In the genomic region with DNA sequence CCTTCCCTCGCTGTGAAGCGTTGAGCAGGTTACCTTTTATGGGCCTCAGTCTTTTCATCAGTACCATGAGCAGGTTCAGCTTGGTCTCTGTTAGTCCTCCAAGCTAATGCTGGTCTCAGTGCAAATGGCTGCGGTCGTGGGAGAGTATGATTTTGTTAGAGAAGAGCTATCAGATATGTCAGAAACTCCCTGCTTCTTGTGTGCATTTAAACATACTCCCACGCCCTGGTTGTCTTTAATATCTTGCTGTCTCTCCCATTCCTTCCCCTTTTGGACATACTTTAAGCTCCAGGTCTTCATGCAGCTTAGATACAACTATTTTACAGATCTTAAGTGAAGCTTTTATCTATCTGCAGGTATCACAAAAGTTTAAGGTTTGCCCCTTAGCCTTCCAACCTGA, we compare ENCODE assay signal across 27 cellular contexts.
"Had no signal": no experiment of that assay in that cellular context is flagged by ENCODE, and none has a peak within 500 bp of the region (broad histone marks: within the 10 kb centered on the region; RNA-seq: fewer than 3 reads in every experiment).

No MANE protein-coding gene starts in this region.

- H3K36me3 ChIP-seq: gastroesophageal sphincter, ovary, prostate gland, sigmoid colon, thyroid gland, upper lobe of left lung, vagina, WERI-Rb-1 had no signal

- H3K4me1 Mint-ChIP-seq: activated naive CD4-positive, alpha-beta T cell treated with anti-CD3 and anti-CD28 coated beads, Interleukin-2, amount 10 ng/mL, durations not matched to agents 7 days and 5 days had no signal

- H3K9me3 ChIP-seq: gastroesophageal sphincter, ovary, prostate gland, sigmoid colon, thyroid gland, upper lobe of left lung, vagina had no signal

- H3K4me3 Mint-ChIP-seq: activated naive CD4-positive, alpha-beta T cell treated with anti-CD3 and anti-CD28 coated beads, Interleukin-2, amount 10 ng/mL, durations not matched to agents 7 days and 5 days; activated T-helper 1 cell treated with anti-CD3 and anti-CD28 coated beads, Interleukin-12 subunit alpha, Interleukin-12 subunit beta, Interleukin-2, Interleukin-4 antibody, amounts not matched to agents 30 ng/mL and 10 ng/mL and 1 ng/mL, durations not matched to agents 14 hours and 24 hours and 36 hours; effector memory CD8-positive, alpha-beta T cell; naive thymus-derived CD4-positive, alpha-beta T cell; stimulated activated effector memory CD8-positive, alpha-beta T cell treated with anti-CD3 and anti-CD28 coated beads, Interleukin-12 subunit alpha, Interleukin-12 subunit beta, amount 100 ng/mL, for 72 hours; stimulated activated naive CD8-positive, alpha-beta T cell treated with anti-CD3 and anti-CD28 coated beads, Interleukin-15, amount 100 ng/mL, for 72 hours had no signal

- ATAC-seq: activated CD4-positive, CD25-positive, alpha-beta regulatory T cell treated with anti-CD3 and anti-CD28 coated beads, Interleukin-2, amount 50 U/mL, for 24 hours; effector memory CD8-positive, alpha-beta T cell; gastroesophageal sphincter; naive thymus-derived CD4-positive, alpha-beta T cell; stimulated activated naive CD8-positive, alpha-beta T cell treated with anti-CD3 and anti-CD28 coated beads, Interleukin-15, amount 100 ng/mL, for 72 hours had no signal

- H3K27ac Mint-ChIP-seq: activated naive CD4-positive, alpha-beta T cell treated with anti-CD3 and anti-CD28 coated beads, Interleukin-2, amount 10 ng/mL, durations not matched to agents 7 days and 5 days; activated T-helper 1 cell treated with anti-CD3 and anti-CD28 coated beads, Interleukin-12 subunit alpha, Interleukin-12 subunit beta, Interleukin-2, Interleukin-4 antibody, amounts not matched to agents 30 ng/mL and 10 ng/mL and 1 ng/mL, durations not matched to agents 14 hours and 24 hours and 36 hours; effector memory CD8-positive, alpha-beta T cell; naive thymus-derived CD4-positive, alpha-beta T cell; stimulated activated effector memory CD8-positive, alpha-beta T cell treated with anti-CD3 and anti-CD28 coated beads, Interleukin-12 subunit alpha, Interleukin-12 subunit beta, amount 100 ng/mL, for 72 hours; stimulated activated naive CD8-positive, alpha-beta T cell treated with anti-CD3 and anti-CD28 coated beads, Interleukin-15, amount 100 ng/mL, for 72 hours had no signal

- H3K36me3 Mint-ChIP-seq: activated naive CD4-positive, alpha-beta T cell treated with anti-CD3 and anti-CD28 coated beads, Interleukin-2, amount 10 ng/mL, durations not matched to agents 7 days and 5 days; naive thymus-derived CD4-positive, alpha-beta T cell; stimulated activated effector memory CD8-positive, alpha-beta T cell treated with anti-CD3 and anti-CD28 coated beads, Interleukin-12 subunit alpha, Interleukin-12 subunit beta, amount 100 ng/mL, for 72 hours had no signal

- H3K27me3 ChIP-seq: gastroesophageal sphincter, ovary, sigmoid colon, thyroid gland, upper lobe of left lung, vagina had no signal

- H3K9me3 Mint-ChIP-seq: activated naive CD4-positive, alpha-beta T cell treated with anti-CD3 and anti-CD28 coated beads, Interleukin-2, amount 10 ng/mL, durations not matched to agents 7 days and 5 days; effector memory CD8-positive, alpha-beta T cell had no signal

- H3K4me3 ChIP-seq: gastroesophageal sphincter, ovary, prostate gland, sigmoid colon, thyroid gland, upper lobe of left lung, vagina had no signal

- H3K4me1 ChIP-seq: gastroesophageal sphincter, prostate gland, sigmoid colon, thyroid gland, upper lobe of left lung, vagina had no signal

- DNase-seq: activated CD4-positive, alpha-beta T cell treated with anti-CD3 and anti-CD28 coated beads for 48 hours; activated CD4-positive, alpha-beta T cell treated with anti-CD3 and anti-CD28 coated beads, Interleukin-2, amount 50 U/mL, for 48 hours; activated CD8-positive, alpha-beta memory T cell treated with anti-CD3 and anti-CD28 coated beads for 24 hours; activated effector memory CD4-positive, alpha-beta T cell treated with anti-CD3 and anti-CD28 coated beads, Interleukin-2, amount 50 U/mL, for 16 hours; activated naive CD4-positive, alpha-beta T cell treated with anti-CD3 and anti-CD28 coated beads, Interleukin-2, amount 10 ng/mL, durations not matched to agents 7 days and 5 days; amygdala; cortex of kidney; effector memory CD8-positive, alpha-beta T cell; hippocampal formation; kidney; left colon; midbrain; naive thymus-derived CD4-positive, alpha-beta T cell; ovary; sigmoid colon; small intestine; stimulated activated CD4-positive, alpha-beta T cell treated with anti-CD3 and anti-CD28 coated beads, Interleukin-4, amount 100 ng/mL, for 24 hours; stimulated activated naive CD8-positive, alpha-beta T cell treated with anti-CD3 and anti-CD28 coated beads, Interleukin-15, amount 100 ng/mL, for 72 hours; thyroid gland; upper lobe of left lung; WERI-Rb-1 had no signal

- H3K27ac ChIP-seq: gastroesophageal sphincter, ovary, prostate gland, sigmoid colon, thyroid gland, upper lobe of left lung, vagina, WERI-Rb-1 had no signal

- H3K27me3 Mint-ChIP-seq: stimulated activated naive CD8-positive, alpha-beta T cell treated with anti-CD3 and anti-CD28 coated beads, Interleukin-15, amount 100 ng/mL, for 72 hours had no signal
